12 cellular contexts compared by ENCODE assay signal in genomic region chr2:149148195-149149006, GRCh38.
DNase-seq lines count a peak whose midpoint lies in the region; TF ChIP-seq lines count a peak whose summit lies in the region.
"Had no signal": no experiment of that assay in that cellular context is flagged by ENCODE, and none has a peak within 500 bp of the region (broad histone marks: within the 10 kb centered on the region; RNA-seq: fewer than 3 reads in every experiment).

No MANE protein-coding gene starts in this region.

- CTCF ChIA-PET in A673 (lab: Charles Lee): no interaction called here

- no peak overlapping the region for H3K27ac ChIP-seq in A673 (ENCODE audit: low read depth, low read length, poor library complexity, severe bottlenecking)
- H3K27ac ChIP-seq in esophagus muscularis mucosa (replicated peaks in 1 of 4): no peak overlapping the region
- no peak overlapping the region for H3K27ac ChIP-seq in osteoblast (ENCODE audit: low read depth, low read length)
- H3K27ac ChIP-seq: GM23248 had no signal

- H3K27me3 ChIP-seq in A673 (replicated peaks; ENCODE audit: insufficient read depth, low read depth, low read length, poor library complexity) (no peaks in the 10 kb centered on the region), esophagus muscularis mucosa (peaks cover 0 to 4% (median 0%) of the 10 kb centered on the region in 4 donors), osteoblast (ENCODE audit: insufficient read depth, low read length) (no peaks in the 10 kb centered on the region)

- no TSS peak for BruUV-seq in A673 (replicated peaks; lab: Mats Ljungman, UMichigan)

- no peaks in the 10 kb centered on the region for H4K20me1 ChIP-seq in osteoblast (ENCODE audit: insufficient read depth, low read length)

- H3K4me3 ChIP-seq in A673 (ENCODE audit: low read depth, low read length, poor library complexity, severe bottlenecking) (no peak overlapping the region), esophagus muscularis mucosa (no peak overlapping the region), osteoblast (ENCODE audit: insufficient read depth, low read length) (no peak overlapping the region)
- H3K4me3 ChIP-seq: GM23248 had no signal

- H3K4me2 ChIP-seq in osteoblast (ENCODE audit: insufficient read depth, low read length): no peak overlapping the region

- peaks cover 19% of the 10 kb centered on the region for H3K4me1 ChIP-seq in A673 (ENCODE audit: insufficient read depth, low read length, poor library complexity, severe bottlenecking)
- no peaks in the 10 kb centered on the region for H3K4me1 ChIP-seq in esophagus muscularis mucosa
- H3K4me1 ChIP-seq in osteoblast (ENCODE audit: insufficient read depth, low read length): no peaks in the 10 kb centered on the region

- DNase-seq in A673 (ENCODE audit: low spot score) (peak; percentile 34), NCI-H2227 (lab: John Stamatoyannopoulos, UW; ENCODE audit: unreplicated experiment) (peak; percentile 69), esophagus muscularis mucosa (ENCODE audit: extremely low spot score) (peak; percentile 21), osteoblast (ENCODE audit: insufficient read length, low spot score, missing footprints) (peak; percentile 55), HCEC 1CT (no peak), mucosa of gallbladder (ENCODE audit: low spot score) (no peak), hepatic stellate cell (ENCODE audit: low spot score) (no peak)
- DNase-seq: C1 segment of cervical spinal cord; Calu3; CD4-positive, alpha-beta T cell; DMS 273 treated with DMSO at 0.1 percent for 48 hours; GM23248 had no signal

- H3K36me3 ChIP-seq in A673 (ENCODE audit: insufficient read depth, low read length, poor library complexity, severe bottlenecking) (no peaks in the 10 kb centered on the region), esophagus muscularis mucosa (no peaks in the 10 kb centered on the region), osteoblast (ENCODE audit: insufficient read depth, low read length) (no peaks in the 10 kb centered on the region)

- intact Hi-C loops in A673 (cut with micrococcal nuclease; ENCODE audit: unreplicated experiment) (no loop called here), esophagus muscularis mucosa (cut with DNase I) (no loop called here)

- TF ChIP-seq CTCF in A673 (conservative IDR thresholded peaks at IDR 0.05; ENCODE audit: low read depth, low read length): no peak
- no peak for TF ChIP-seq CTCF in esophagus muscularis mucosa (IDR thresholded peaks at IDR 0.05)
- TF ChIP-seq CTCF in osteoblast (IDR thresholded peaks at IDR 0.05; ENCODE audit: extremely low read depth, low read depth, low read length): no peak

- H3K9me3 ChIP-seq in A673 (ENCODE audit: low read depth, low read length, poor library complexity, severe bottlenecking) (no peaks in the 10 kb centered on the region), esophagus muscularis mucosa (no peaks in the 10 kb centered on the region), osteoblast (ENCODE audit: low read depth, low read length) (no peaks in the 10 kb centered on the region)

- no peak for TF ChIP-seq POLR2A in esophagus muscularis mucosa (IDR thresholded peaks at IDR 0.05; ENCODE audit: low read depth)

- POLR2A ChIA-PET in A673 (lab: Charles Lee; ENCODE audit: low non-redundant PET): no interaction called here

- WGBS in esophagus muscularis mucosa: 63% methylated on average over 6 of the region's 6 CpGs

- no peak overlapping the region for H2AFZ ChIP-seq in osteoblast (ENCODE audit: low read length)
- H2AFZ ChIP-seq: GM23248 had no signal

- TF ChIP-seq EP300 in esophagus muscularis mucosa (IDR thresholded peaks at IDR 0.05): no peak

- no peaks in the 10 kb centered on the region for H3K79me2 ChIP-seq in osteoblast (ENCODE audit: insufficient read depth, low read length)

Comparison
In these comparisons a context has a peak if more than half of its experiments do, and no peak if none do; other contexts are left out.
1. DNase-seq: peak in A673 (single experiment), NCI-H2227 (single experiment), esophagus muscularis mucosa (single experiment) and osteoblast (single experiment); none in HCEC 1CT (single experiment), mucosa of gallbladder (single experiment) and hepatic stellate cell (single experiment).